In the genomic region with DNA sequence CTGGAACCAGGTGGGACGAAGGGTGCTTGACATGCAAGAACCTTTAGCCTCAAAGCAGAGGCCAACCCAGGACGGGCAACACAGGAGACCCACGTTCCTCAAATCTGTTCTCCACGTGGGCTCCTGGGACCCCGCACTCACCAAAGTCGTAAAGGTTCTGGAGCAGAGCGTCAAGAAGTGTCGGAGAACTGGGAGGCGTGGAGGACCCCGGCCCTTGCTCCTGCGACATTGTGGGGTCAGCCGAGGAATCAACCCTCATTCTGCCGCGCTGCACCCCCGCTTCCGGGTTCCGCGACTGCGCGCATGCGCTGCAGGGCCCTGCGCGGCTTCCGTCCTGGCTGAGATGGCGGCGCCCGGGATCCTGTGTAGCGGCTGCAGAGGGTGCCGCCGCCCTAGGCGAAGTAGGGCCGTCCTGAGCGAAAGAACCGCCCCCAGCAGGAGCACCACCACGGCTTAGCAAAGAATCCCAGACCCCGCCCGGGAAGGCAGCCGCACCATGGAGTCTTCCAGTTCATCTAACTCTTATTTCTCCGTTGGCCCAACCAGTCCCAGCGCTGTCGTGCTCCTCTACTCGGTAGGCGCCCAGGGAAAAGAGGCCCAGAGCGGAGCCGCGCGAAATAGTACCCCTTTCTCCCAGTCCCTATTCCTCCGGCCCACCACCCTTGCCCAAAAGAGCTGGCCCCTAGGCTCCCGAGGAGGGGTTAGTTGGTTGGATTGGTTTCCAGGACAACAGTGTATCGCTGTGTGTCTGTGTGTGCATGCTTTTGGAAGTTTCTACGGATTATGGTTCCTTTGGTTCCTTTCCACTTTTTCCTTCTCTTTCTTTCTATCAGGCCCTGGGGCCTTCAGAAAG, we compare ENCODE assay signal across 9 cellular contexts. TPM values are rescaled to one million over a fixed set of nuclear protein-coding genes. Genes with fewer than 3 reads are reported as not detected.
DNase-seq lines count a peak whose midpoint lies in the region; ATAC-seq, FAIRE-seq and TF ChIP-seq lines count a peak whose summit lies in the region.
"Had no signal": no experiment of that assay in that cellular context is flagged by ENCODE, and none has a peak within 500 bp of the region (broad histone marks: within the 10 kb centered on the region; RNA-seq: fewer than 3 reads in every experiment).

A gene (plus strand): TSS at position 330 of the 853 bp plus-strand sequence. CDS start 167 bp downstream, at position 497.

- H3K27me3 ChIP-seq in BLaER1 (no peaks in the 10 kb centered on the region), liver (ENCODE audit: control insufficient read depth in 4 of 4, insufficient read depth in 4 of 4, low read length in 3 of 4) (no peaks in the 10 kb centered on the region)

- WGBS in liver, result under 1% methylated on average over 51 of the region's 51 CpGs

- peak; percentile 72 for FAIRE-seq in GM19239 (lab: Jason Lieb, UNC)
- FAIRE-seq: islet of Langerhans had no signal

- peak within 1 kb of the TSS; percentile 90 for H3K4me2 ChIP-seq in BLaER1

- H3K4me3 ChIP-seq in BLaER1 (peak within 1 kb of the TSS; percentile 83), liver (ENCODE audit: low read depth in 1 of 3, low read length in 3 of 3) (peak within 1 kb of the TSS; percentile 57 to 96 (median 84))

- DNase-seq in GM19239 (ENCODE audit: insufficient read length, low spot score) (peak; percentile 80), NCI-H774 (lab: John Stamatoyannopoulos, UW) (peak; percentile 85), dermis blood vessel endothelial cell (peak; percentile 89)
- DNase-seq in activated CD4-positive, alpha-beta T cell treated with anti-CD3 and anti-CD28 coated beads, Interleukin-2, amount 50 U/mL, for 4 hours, result peak; percentile 85
- DNase-seq in stimulated activated CD4-positive, alpha-beta T cell treated with anti-CD3 and anti-CD28 coated beads, Interleukin-4, amount 100 ng/mL, for 1 hour, result peak; percentile 91

- TF ChIP-seq CTCF in liver (IDR thresholded peaks at IDR 0.05; ENCODE audit: low read depth, low read length, missing input control), result no peak

- H3K9ac ChIP-seq in BLaER1, result peak within 1 kb of the TSS; percentile 90
- H3K9ac ChIP-seq in liver (ENCODE audit: low read depth in 1 of 2, low read length in 2 of 2), result peak within 1 kb of the TSS; percentile 93 to 97

- peaks cover 29% of the 10 kb centered on the region; the same call in 1 of the 2 replicates for H4K20me1 ChIP-seq in BLaER1

- H3K27ac ChIP-seq in BLaER1 (peak within 1 kb of the TSS; percentile 86), liver (ENCODE audit: low read depth in 1 of 2, low read length in 2 of 2) (peak within 1 kb of the TSS; percentile 67 to 73)

- H3K9me3 ChIP-seq in BLaER1 (no peaks in the 10 kb centered on the region), liver (ENCODE audit: control insufficient read depth in 4 of 4, low read length in 3 of 4) (no peaks in the 10 kb centered on the region)

- peak; percentile 92 for ATAC-seq in HG03442 (IDR thresholded peaks at IDR 0.05; ENCODE audit: unreplicated experiment)

- peaks cover 41% of the 10 kb centered on the region for H3K4me1 ChIP-seq in BLaER1
- peaks cover 3 to 63% (median 55%) of the 10 kb centered on the region in 4 donors for H3K4me1 ChIP-seq in liver (ENCODE audit: control insufficient read depth in 4 of 4, insufficient read depth in 4 of 4, low read length in 3 of 4)

- TF ChIP-seq RAD21 in liver (IDR thresholded peaks at IDR 0.05), result no peak

- H3K36me3 ChIP-seq in BLaER1 (peaks cover 56% of the 10 kb centered on the region), liver (ENCODE audit: control insufficient read depth in 4 of 4, insufficient read depth in 3 of 4, low read depth in 1 of 4, low read length in 3 of 4) (peaks cover 0 to 16% (median 2%) of the 10 kb centered on the region in 4 donors)

TF ChIP-seq in liver, 16 proteins besides CTCF, POLR2A, EP300 and RAD21:
- TF ChIP-seq, protein P1, sequence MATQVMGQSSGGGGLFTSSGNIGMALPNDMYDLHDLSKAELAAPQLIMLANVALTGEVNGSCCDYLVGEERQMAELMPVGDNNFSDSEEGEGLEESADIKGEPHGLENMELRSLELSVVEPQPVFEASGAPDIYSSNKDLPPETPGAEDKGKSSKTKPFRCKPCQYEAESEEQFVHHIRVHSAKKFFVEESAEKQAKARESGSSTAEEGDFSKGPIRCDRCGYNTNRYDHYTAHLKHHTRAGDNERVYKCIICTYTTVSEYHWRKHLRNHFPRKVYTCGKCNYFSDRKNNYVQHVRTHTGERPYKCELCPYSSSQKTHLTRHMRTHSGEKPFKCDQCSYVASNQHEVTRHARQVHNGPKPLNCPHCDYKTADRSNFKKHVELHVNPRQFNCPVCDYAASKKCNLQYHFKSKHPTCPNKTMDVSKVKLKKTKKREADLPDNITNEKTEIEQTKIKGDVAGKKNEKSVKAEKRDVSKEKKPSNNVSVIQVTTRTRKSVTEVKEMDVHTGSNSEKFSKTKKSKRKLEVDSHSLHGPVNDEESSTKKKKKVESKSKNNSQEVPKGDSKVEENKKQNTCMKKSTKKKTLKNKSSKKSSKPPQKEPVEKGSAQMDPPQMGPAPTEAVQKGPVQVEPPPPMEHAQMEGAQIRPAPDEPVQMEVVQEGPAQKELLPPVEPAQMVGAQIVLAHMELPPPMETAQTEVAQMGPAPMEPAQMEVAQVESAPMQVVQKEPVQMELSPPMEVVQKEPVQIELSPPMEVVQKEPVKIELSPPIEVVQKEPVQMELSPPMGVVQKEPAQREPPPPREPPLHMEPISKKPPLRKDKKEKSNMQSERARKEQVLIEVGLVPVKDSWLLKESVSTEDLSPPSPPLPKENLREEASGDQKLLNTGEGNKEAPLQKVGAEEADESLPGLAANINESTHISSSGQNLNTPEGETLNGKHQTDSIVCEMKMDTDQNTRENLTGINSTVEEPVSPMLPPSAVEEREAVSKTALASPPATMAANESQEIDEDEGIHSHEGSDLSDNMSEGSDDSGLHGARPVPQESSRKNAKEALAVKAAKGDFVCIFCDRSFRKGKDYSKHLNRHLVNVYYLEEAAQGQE (IDR thresholded peaks at IDR 0.05), result peak; percentile 71
- TF ChIP-seq SP1 (IDR thresholded peaks at IDR 0.05) (peak; percentile 21), HNF4A (conservative IDR thresholded peaks at IDR 0.05) (peak in 1 of 2 donors; percentile 17), GABPA (IDR thresholded peaks at IDR 0.05 in 1 of 2, conservative IDR thresholded peaks at IDR 0.05 in 1 of 2) (peak in 1 of 2 donors; percentile 78), FOXA2 (IDR thresholded peaks at IDR 0.05) (no peak), RXRA (IDR thresholded peaks at IDR 0.05) (no peak), JUND (IDR thresholded peaks at IDR 0.05) (no peak), FOXA1 (IDR thresholded peaks at IDR 0.05) (no peak), TAF1 (conservative IDR thresholded peaks at IDR 0.05) (peak; percentile 59), YY1 (IDR thresholded peaks at IDR 0.05) (peak; percentile 98), HNF4G (IDR thresholded peaks at IDR 0.05) (no peak), NR2F2 (IDR thresholded peaks at IDR 0.05) (no peak), EGR1 (IDR thresholded peaks at IDR 0.05; ENCODE audit: low read depth in 2 of 2) (peak; percentile 63 to 90)
- TF ChIP-seq, protein P2, sequence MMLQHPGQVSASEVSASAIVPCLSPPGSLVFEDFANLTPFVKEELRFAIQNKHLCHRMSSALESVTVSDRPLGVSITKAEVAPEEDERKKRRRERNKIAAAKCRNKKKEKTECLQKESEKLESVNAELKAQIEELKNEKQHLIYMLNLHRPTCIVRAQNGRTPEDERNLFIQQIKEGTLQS (IDR thresholded peaks at IDR 0.05), result no peak
- TF ChIP-seq, protein P3, sequence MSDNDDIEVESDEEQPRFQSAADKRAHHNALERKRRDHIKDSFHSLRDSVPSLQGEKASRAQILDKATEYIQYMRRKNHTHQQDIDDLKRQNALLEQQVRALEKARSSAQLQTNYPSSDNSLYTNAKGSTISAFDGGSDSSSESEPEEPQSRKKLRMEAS (IDR thresholded peaks at IDR 0.05), result peak; percentile 23
- TF ChIP-seq, protein P4, sequence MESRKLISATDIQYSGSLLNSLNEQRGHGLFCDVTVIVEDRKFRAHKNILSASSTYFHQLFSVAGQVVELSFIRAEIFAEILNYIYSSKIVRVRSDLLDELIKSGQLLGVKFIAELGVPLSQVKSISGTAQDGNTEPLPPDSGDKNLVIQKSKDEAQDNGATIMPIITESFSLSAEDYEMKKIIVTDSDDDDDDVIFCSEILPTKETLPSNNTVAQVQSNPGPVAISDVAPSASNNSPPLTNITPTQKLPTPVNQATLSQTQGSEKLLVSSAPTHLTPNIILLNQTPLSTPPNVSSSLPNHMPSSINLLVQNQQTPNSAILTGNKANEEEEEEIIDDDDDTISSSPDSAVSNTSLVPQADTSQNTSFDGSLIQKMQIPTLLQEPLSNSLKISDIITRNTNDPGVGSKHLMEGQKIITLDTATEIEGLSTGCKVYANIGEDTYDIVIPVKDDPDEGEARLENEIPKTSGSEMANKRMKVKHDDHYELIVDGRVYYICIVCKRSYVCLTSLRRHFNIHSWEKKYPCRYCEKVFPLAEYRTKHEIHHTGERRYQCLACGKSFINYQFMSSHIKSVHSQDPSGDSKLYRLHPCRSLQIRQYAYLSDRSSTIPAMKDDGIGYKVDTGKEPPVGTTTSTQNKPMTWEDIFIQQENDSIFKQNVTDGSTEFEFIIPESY (IDR thresholded peaks at IDR 0.05), result peak; percentile 56

RNA-seq across cellular contexts. Expression of the gene that starts here (rescaled TPM):
- 51.7 and 69.0 TPM in 2 replicates for total RNA-seq in dermis blood vessel endothelial cell
- 10 to 100 TPM; 25.3 to 32.0 TPM for total RNA-seq in liver
- polyA plus RNA-seq in liver, result 10 to 100 TPM; 14.7 to 20.1 TPM

Comparison
In these comparisons a context has a peak if more than half of its experiments do, and no peak if none do; other contexts are left out.
1. Peak in every context shown above with its lines: DNase-seq, ATAC-seq, H3K4me3 ChIP-seq and H3K27ac ChIP-seq.